In the genomic region with DNA sequence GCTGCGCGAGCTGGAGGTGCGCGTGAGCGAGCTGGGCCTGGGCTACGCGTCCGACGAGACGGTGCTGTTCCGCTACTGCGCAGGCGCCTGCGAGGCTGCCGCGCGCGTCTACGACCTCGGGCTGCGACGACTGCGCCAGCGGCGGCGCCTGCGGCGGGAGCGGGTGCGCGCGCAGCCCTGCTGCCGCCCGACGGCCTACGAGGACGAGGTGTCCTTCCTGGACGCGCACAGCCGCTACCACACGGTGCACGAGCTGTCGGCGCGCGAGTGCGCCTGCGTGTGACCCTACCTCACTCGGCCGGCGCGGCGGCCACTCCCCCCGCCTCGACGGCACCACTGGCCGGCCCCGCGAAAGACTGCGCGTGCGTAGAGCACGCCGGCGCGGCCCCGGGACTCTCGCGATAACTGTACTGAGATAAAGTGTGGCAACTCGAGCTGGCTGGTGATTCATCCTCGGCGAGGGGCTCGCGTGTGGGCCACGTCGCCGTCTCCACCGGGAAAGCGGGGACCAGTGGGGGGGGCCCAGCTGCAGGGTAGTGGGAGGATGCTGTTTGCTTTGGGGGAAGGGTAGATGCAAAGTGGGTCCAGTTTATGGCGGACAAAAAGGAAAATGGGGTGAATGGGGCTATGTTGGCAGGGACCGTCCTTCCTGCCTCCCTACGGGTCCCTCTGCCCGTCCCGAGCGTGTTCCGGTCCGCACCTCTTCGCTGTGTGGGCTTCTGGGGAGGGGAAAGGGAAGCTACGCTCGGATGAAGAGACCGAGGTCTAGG, we compare ENCODE assay signal across 8 cellular contexts. TPM values are rescaled to one million over a fixed set of nuclear protein-coding genes. Genes with fewer than 3 reads are reported as not detected.
DNase-seq lines count a peak whose midpoint lies in the region; ATAC-seq, FAIRE-seq and TF ChIP-seq lines count a peak whose summit lies in the region.

No MANE protein-coding gene starts in this region.

- peak overlapping the region; percentile 82 for H3K4me2 ChIP-seq in MM.1S (ENCODE audit: low read depth, low read length)

- H3K4me3 ChIP-seq in MM.1S (ENCODE audit: low read length) (peak overlapping the region; percentile 66), testis (peak overlapping the region; percentile 39 to 64)

- H3K27me3 ChIP-seq in MM.1S (replicated peaks; ENCODE audit: insufficient read depth, low read length): peaks cover 52% of the 10 kb centered on the region
- H3K27me3 ChIP-seq in testis: no peaks in the 10 kb centered on the region

- peak overlapping the region; percentile 74; the same call in 1 of the 2 replicates for H3K27ac ChIP-seq in MM.1S (ENCODE audit: low read length)
- peak overlapping the region; percentile 41 to 64 for H3K27ac ChIP-seq in testis

- TF ChIP-seq CTCF in MM.1S (IDR thresholded peaks at IDR 0.05; ENCODE audit: low read length) (no peak), osteocyte (IDR thresholded peaks at IDR 0.05) (no peak), testis (IDR thresholded peaks at IDR 0.05) (peak in 1 of 3 experiments; percentile 13)

- TF ChIP-seq POLR2A in H54 (IDR thresholded peaks at IDR 0.05; ENCODE audit: low read depth, low read length) (peak; percentile 61; the same call in 1 of the 2 replicates), testis (IDR thresholded peaks at IDR 0.05) (peak; percentile 19)

- peaks cover 24% of the 10 kb centered on the region for H3K27me3 Mint-ChIP-seq in activated naive CD4-positive, alpha-beta T cell treated with anti-CD3 and anti-CD28 coated beads, Interleukin-2, amount 10 ng/mL, durations not matched to agents 7 days and 5 days
- H3K27me3 Mint-ChIP-seq in osteocyte (ENCODE audit: unreplicated experiment): no peaks in the 10 kb centered on the region

- peaks cover 2% of the 10 kb centered on the region for H3K36me3 Mint-ChIP-seq in activated naive CD4-positive, alpha-beta T cell treated with anti-CD3 and anti-CD28 coated beads, Interleukin-2, amount 10 ng/mL, durations not matched to agents 7 days and 5 days
- H3K36me3 Mint-ChIP-seq in osteocyte (ENCODE audit: unreplicated experiment): no peaks in the 10 kb centered on the region

- H3K9me3 ChIP-seq in ES-I3 (ENCODE audit: control insufficient read depth, insufficient read depth, low read length): no peaks in the 10 kb centered on the region
- no peaks in the 10 kb centered on the region for H3K9me3 ChIP-seq in MM.1S (replicated peaks; ENCODE audit: insufficient read depth, low read length)
- no peaks in the 10 kb centered on the region for H3K9me3 ChIP-seq in testis

- no peaks in the 10 kb centered on the region for H3K79me2 ChIP-seq in MM.1S (ENCODE audit: low read length)

- 1 to 5% methylated on average over 20 to 49 of the region's 91 CpGs for WGBS in testis, 2 donors

- FAIRE-seq in H54 (lab: Jason Lieb, UNC): no peak

- CTCF ChIA-PET in activated naive CD4-positive, alpha-beta T cell treated with anti-CD3 and anti-CD28 coated beads, Interleukin-2, amount 10 ng/mL, durations not matched to agents 7 days and 5 days (lab: Charles Lee): interaction anchor here (1.0 to 3.1 kb wide), 6 partner anchors 11 to 137 kb away, joined by 4 to 29 read pairs (median 4); partner anchors contain the start of genes FUT6 and NRTN

- peak; percentile 78 for ATAC-seq in Right ventricle myocardium inferior

- H3K4me3 Mint-ChIP-seq in activated naive CD4-positive, alpha-beta T cell treated with anti-CD3 and anti-CD28 coated beads, Interleukin-2, amount 10 ng/mL, durations not matched to agents 7 days and 5 days: peak overlapping the region; percentile 99
- H3K4me3 Mint-ChIP-seq in osteocyte (ENCODE audit: unreplicated experiment): peak overlapping the region; percentile 98

- H3K9me3 Mint-ChIP-seq in activated naive CD4-positive, alpha-beta T cell treated with anti-CD3 and anti-CD28 coated beads, Interleukin-2, amount 10 ng/mL, durations not matched to agents 7 days and 5 days: no peaks in the 10 kb centered on the region
- no peaks in the 10 kb centered on the region for H3K9me3 Mint-ChIP-seq in osteocyte (ENCODE audit: unreplicated experiment)

- H3K36me3 ChIP-seq in ES-I3 (ENCODE audit: insufficient read depth, low read length): no peaks in the 10 kb centered on the region
- no peaks in the 10 kb centered on the region for H3K36me3 ChIP-seq in MM.1S (replicated peaks; ENCODE audit: insufficient read depth, low read length)
- H3K36me3 ChIP-seq in testis (ENCODE audit: low read depth, missing control alignments): no peaks in the 10 kb centered on the region

- peak overlapping the region; percentile 37 for H2AFZ ChIP-seq in MM.1S (ENCODE audit: low read length)

- peaks cover 14% of the 10 kb centered on the region for H3F3A ChIP-seq in MM.1S (ENCODE audit: insufficient read depth, low read length)

- peaks cover 3% of the 10 kb centered on the region; the same call in 1 of the 2 replicates for H3K4me1 ChIP-seq in ES-I3 (ENCODE audit: insufficient read depth, low read length)
- H3K4me1 ChIP-seq in MM.1S (ENCODE audit: low read length): peaks cover 15% of the 10 kb centered on the region
- peaks cover 3% of the 10 kb centered on the region for H3K4me1 ChIP-seq in testis

- intact Hi-C loops in Right ventricle myocardium inferior (cut with DNase I) (loop anchor here (2.0 to 10.0 kb wide), 3 partner anchors 23 to 127 kb away; partner anchors contain the start of gene NRTN), testis (cut with DNase I; ENCODE audit: low total_unique reads) (no loop called here)

- DNase-seq in H54 (ENCODE audit: insufficient read length, low spot score) (peak; percentile 68), MM.1S (peak; percentile 92), SIG-M5 treated with dmso at 0.1 percent for 504 hours (lab: John Stamatoyannopoulos, UW; ENCODE audit: unreplicated experiment) (peak; percentile 90), Right ventricle myocardium inferior (ENCODE audit: missing footprints) (peak; percentile 95), osteocyte (ENCODE audit: extremely low spot score, unreplicated experiment) (peak; percentile 99), testis (peak; percentile 95)
- DNase-seq in activated naive CD4-positive, alpha-beta T cell treated with anti-CD3 and anti-CD28 coated beads, Interleukin-2, amount 10 ng/mL, durations not matched to agents 7 days and 5 days: peak; percentile 94

- no peaks in the 10 kb centered on the region for H3K9me2 ChIP-seq in MM.1S (replicated peaks; ENCODE audit: insufficient read depth, low read length)

- H4K20me1 ChIP-seq in MM.1S (ENCODE audit: insufficient read depth, low read length): no peaks in the 10 kb centered on the region

- peaks cover 18% of the 10 kb centered on the region for H3K4me1 Mint-ChIP-seq in activated naive CD4-positive, alpha-beta T cell treated with anti-CD3 and anti-CD28 coated beads, Interleukin-2, amount 10 ng/mL, durations not matched to agents 7 days and 5 days
- peaks cover 8% of the 10 kb centered on the region for H3K4me1 Mint-ChIP-seq in osteocyte (ENCODE audit: unreplicated experiment)

- H3K9ac ChIP-seq in ES-I3 (ENCODE audit: low read depth, low read length): peak overlapping the region; percentile 82
- peak overlapping the region; percentile 80 for H3K9ac ChIP-seq in MM.1S (ENCODE audit: low read length)

- H3K27ac Mint-ChIP-seq in activated naive CD4-positive, alpha-beta T cell treated with anti-CD3 and anti-CD28 coated beads, Interleukin-2, amount 10 ng/mL, durations not matched to agents 7 days and 5 days: peak overlapping the region; percentile 99
- peak overlapping the region; percentile 98 for H3K27ac Mint-ChIP-seq in osteocyte (ENCODE audit: unreplicated experiment)

RNA-seq across cellular contexts. Expression of gene FUT6, which starts 11.4 kb away (rescaled TPM):
- total RNA-seq in Right ventricle myocardium inferior: not detected
- not detected in 2 replicates for total RNA-seq in osteocyte
- under 1 TPM; 0.19 to 0.39 TPM for total RNA-seq in testis
- 0.84 TPM for polyA plus RNA-seq in testis (ENCODE audit: insufficient read depth, low read depth, low replicate concordance)

RNA-seq across cellular contexts. Expression of gene FUT3, which starts 23.2 kb away (rescaled TPM):
- total RNA-seq in Right ventricle myocardium inferior (not detected), osteocyte (not detected in 2 replicates), testis (1 to 10 TPM; 1.1 to 4.4 TPM)
- polyA plus RNA-seq in testis (ENCODE audit: insufficient read depth, low read depth, low replicate concordance): 3.5 TPM

RNA-seq across cellular contexts. Expression of gene NRTN, which starts 23.2 kb away (rescaled TPM):
- 27.5 TPM for total RNA-seq in Right ventricle myocardium inferior
- total RNA-seq in osteocyte: 0.40 TPM in 1 of 2 replicates, not detected in the other
- total RNA-seq in testis: 10 to 100 TPM in 1 of 2 donors, 1 to 10 TPM in 1; 6.5 to 13.5 TPM
- polyA plus RNA-seq in testis (ENCODE audit: insufficient read depth, low read depth, low replicate concordance): 1.7 TPM

RNA-seq across cellular contexts. Expression of gene DUS3L, which starts 37.1 kb away (rescaled TPM):
- total RNA-seq in Right ventricle myocardium inferior (11.8 TPM), osteocyte (29.0 and 30.9 TPM in 2 replicates), testis (100 to 1,000 TPM in 1 of 2 donors, 10 to 100 TPM in 1; 92.2 to 114 TPM)
- polyA plus RNA-seq in testis (ENCODE audit: insufficient read depth, low read depth, low replicate concordance): 75.6 TPM

RNA-seq across cellular contexts. Expression of gene FUT5, which starts 42.3 kb away (rescaled TPM):
- not detected for total RNA-seq in Right ventricle myocardium inferior
- not detected in 2 replicates for total RNA-seq in osteocyte
- 1 to 10 TPM in 1 of 2 donors, under 1 TPM in 1; 0.87 to 1.1 TPM for total RNA-seq in testis
- 0.20 TPM for polyA plus RNA-seq in testis (ENCODE audit: insufficient read depth, low read depth, low replicate concordance)

Comparison
In these comparisons a context has a peak if more than half of its experiments do, and no peak if none do; other contexts are left out.
1. Peak in every context shown above with its lines: DNase-seq, ATAC-seq, H3K4me3 ChIP-seq and H3K27ac ChIP-seq.